11 cellular contexts compared by ENCODE assay signal in genomic region chr20:50689864-50690263, GRCh38. TPM values are rescaled to one million over a fixed set of nuclear protein-coding genes. Genes with fewer than 3 reads are reported as not detected.
DNase-seq lines count a peak whose midpoint lies in the region; ATAC-seq, FAIRE-seq and TF ChIP-seq lines count a peak whose summit lies in the region.
"Had no signal": no experiment of that assay in that cellular context is flagged by ENCODE, and none has a peak within 500 bp of the region (broad histone marks: within the 10 kb centered on the region; RNA-seq: fewer than 3 reads in every experiment).

No MANE protein-coding gene starts in this region.

- H3K4me3 Mint-ChIP-seq in activated T-cell treated with anti-CD3 and anti-CD28 coated beads, Interleukin-2, amount 50 U/mL, for 72 hours = no peak overlapping the region
- H3K4me3 Mint-ChIP-seq: natural killer cell had no signal

- no peak for TF ChIP-seq CTCF in fibroblast of the aortic adventitia (IDR thresholded peaks at IDR 0.05; ENCODE audit: insufficient read depth, low read length)

- H3K27me3 ChIP-seq in rectal smooth muscle tissue (ENCODE audit: control insufficient read depth, insufficient read depth, low read length) = peaks cover 8% of the 10 kb centered on the region

- H3K27ac Mint-ChIP-seq in activated T-cell treated with anti-CD3 and anti-CD28 coated beads, Interleukin-2, amount 50 U/mL, for 72 hours = no peak overlapping the region
- H3K27ac Mint-ChIP-seq: natural killer cell had no signal

- peak; percentile 28 for DNase-seq in H54 (ENCODE audit: insufficient read length, low spot score)
- peak; percentile 12 for DNase-seq in OCI-M1 (lab: John Stamatoyannopoulos, UW)
- DNase-seq in fibroblast of the aortic adventitia (ENCODE audit: low read depth) = peak; percentile 81
- no peak for DNase-seq in GM12892 (ENCODE audit: insufficient read length)
- DNase-seq in activated T-cell treated with anti-CD3 and anti-CD28 coated beads, Interleukin-2, amount 50 U/mL, for 72 hours = no peak
- DNase-seq: activated CD4-positive, alpha-beta T cell treated with anti-CD3 and anti-CD28 coated beads, Interleukin-2, amount 50 U/mL, for 1 hour; natural killer cell had no signal

- H3K4me3 ChIP-seq in fibroblast of the aortic adventitia (ENCODE audit: low read depth, low read length) (no peak overlapping the region), rectal smooth muscle tissue (ENCODE audit: low read length) (peak overlapping the region; percentile 64)

- no peaks in the 10 kb centered on the region for H3K36me3 ChIP-seq in rectal smooth muscle tissue (ENCODE audit: control insufficient read depth, insufficient read depth, low read length)

- no peak overlapping the region for H3K27ac ChIP-seq in rectal smooth muscle tissue (ENCODE audit: low read depth, low read length)

- FAIRE-seq in H54 (lab: Jason Lieb, UNC) (no peak), GM12892 (lab: Jason Lieb, UNC) (no peak)
- FAIRE-seq: RCC 7860 had no signal

- H3K9me3 Mint-ChIP-seq in activated T-cell treated with anti-CD3 and anti-CD28 coated beads, Interleukin-2, amount 50 U/mL, for 72 hours = no peaks in the 10 kb centered on the region
- H3K9me3 Mint-ChIP-seq: natural killer cell had no signal

- ATAC-seq in GM18505 (IDR thresholded peaks at IDR 0.05; ENCODE audit: unreplicated experiment) = no peak
- ATAC-seq in HG03196 (IDR thresholded peaks at IDR 0.05; ENCODE audit: unreplicated experiment) = no peak
- ATAC-seq in activated T-cell treated with anti-CD3 and anti-CD28 coated beads, Interleukin-2, amount 50 U/mL, for 72 hours (replicated peaks in 1 of 2) = no peak
- ATAC-seq: natural killer cell had no signal

- no peaks in the 10 kb centered on the region for H3K4me1 ChIP-seq in rectal smooth muscle tissue (ENCODE audit: control insufficient read depth, insufficient read depth, low read length)

- H3K4me1 Mint-ChIP-seq in activated T-cell treated with anti-CD3 and anti-CD28 coated beads, Interleukin-2, amount 50 U/mL, for 72 hours (ENCODE audit: low read depth) = peaks cover 19% of the 10 kb centered on the region

- H3K9ac ChIP-seq in rectal smooth muscle tissue (ENCODE audit: low read length) = no peak overlapping the region

- H3K27me3 Mint-ChIP-seq in activated T-cell treated with anti-CD3 and anti-CD28 coated beads, Interleukin-2, amount 50 U/mL, for 72 hours (ENCODE audit: low read depth) = peaks cover 44% of the 10 kb centered on the region

- H3K36me3 Mint-ChIP-seq in activated T-cell treated with anti-CD3 and anti-CD28 coated beads, Interleukin-2, amount 50 U/mL, for 72 hours (ENCODE audit: insufficient read depth in 2 of 2) = no peaks in the 10 kb centered on the region
- H3K36me3 Mint-ChIP-seq: natural killer cell had no signal

- TF ChIP-seq POLR2A in H54 (IDR thresholded peaks at IDR 0.05; ENCODE audit: low read depth, low read length) = no peak
- no peak for TF ChIP-seq POLR2A in GM18505 (IDR thresholded peaks at IDR 0.05; ENCODE audit: borderline replicate concordance, extremely low read depth, insufficient read depth, insufficient read length)
- no peak for TF ChIP-seq POLR2A in GM12892 (IDR thresholded peaks at IDR 0.05; ENCODE audit: low read depth, low read length)

RNA-seq across cellular contexts. Expression of gene RIPOR3, which starts 1.5 kb away (rescaled TPM):
- total RNA-seq in fibroblast of the aortic adventitia (ENCODE audit: low replicate concordance) = 1.6 and 6.5 TPM in 2 replicates
- 1.2 TPM for polyA plus RNA-seq in GM12892 (2012; ENCODE audit: missing spikeins)
- total RNA-seq in activated T-cell treated with anti-CD3 and anti-CD28 coated beads, Interleukin-2, amount 50 U/mL, for 72 hours = under 1 TPM; 0.14 to 0.23 TPM

RNA-seq across cellular contexts. Expression of gene PARD6B, which starts 41.5 kb away (rescaled TPM):
- 1.4 and 1.5 TPM in 2 replicates for total RNA-seq in fibroblast of the aortic adventitia (ENCODE audit: low replicate concordance)
- 0.89 TPM for polyA plus RNA-seq in GM12892 (2012; ENCODE audit: missing spikeins)
- 1 to 10 TPM; 4.3 to 5.0 TPM for total RNA-seq in activated T-cell treated with anti-CD3 and anti-CD28 coated beads, Interleukin-2, amount 50 U/mL, for 72 hours

Comparison
In these comparisons a context has a peak if more than half of its experiments do, and no peak if none do; other contexts are left out.
1. DNase-seq: peak in H54 (single experiment), OCI-M1 (single experiment) and fibroblast of the aortic adventitia (single experiment); none in GM12892 (single experiment) and activated T-cell treated with anti-CD3 and anti-CD28 coated beads, Interleukin-2, amount 50 U/mL, for 72 hours (0 of 2).